Comparison of ENCODE assay signal across 8 cellular contexts in genomic region chr9:92669890-92670708, GRCh38. TPM values are rescaled to one million over a fixed set of nuclear protein-coding genes. Genes with fewer than 3 reads are reported as not detected.
A peak's percentile ranks its signal among the peaks of the same experiment; 100 is the strongest.
DNase-seq lines count a peak whose midpoint lies in the region; ATAC-seq and TF ChIP-seq lines count a peak whose summit lies in the region.

IPPK (minus strand) TSS chr9:92670131; CDS start chr9:92669988, 143 bp downstream.

- peak within 1 kb of the TSS; percentile 96 for H3K4me3 Mint-ChIP-seq in type B pancreatic cell

- no peaks in the 10 kb centered on the region for H3K27me3 ChIP-seq in heart left ventricle

- intact Hi-C loops in heart left ventricle (cut with DNase I) = loop anchor here in 8 of 10 donors (1.0 to 10.0 kb wide), 10 partner anchors 37 to 345 kb away; partner anchors contain the start of genes BICD2 (in 4 of the 8), CENPP (in 2 of the 8) and NOL8 (in 2 of the 8)

- no peaks in the 10 kb centered on the region for H3K27me3 Mint-ChIP-seq in type B pancreatic cell

- peaks cover 17% of the 10 kb centered on the region for H3K4me1 Mint-ChIP-seq in type B pancreatic cell (ENCODE audit: unreplicated experiment)

- H3K36me3 ChIP-seq in heart left ventricle = peaks cover 0 to 16% (median 6%) of the 10 kb centered on the region in 9 donors

- peak within 1 kb of the TSS; percentile 48 to 98 (median 88) for H3K4me3 ChIP-seq in heart left ventricle

- no peaks in the 10 kb centered on the region for H3K9me3 ChIP-seq in heart left ventricle

- no peak for TF ChIP-seq CTCF in heart left ventricle (IDR thresholded peaks at IDR 0.05)
- TF ChIP-seq CTCF in type B pancreatic cell (conservative IDR thresholded peaks at IDR 0.05) = no peak

- DNase-seq in NCI-H146 treated with DMSO at 0.1 percent for 48 hours (lab: John Stamatoyannopoulos, UW; ENCODE audit: unreplicated experiment) (peak; percentile 88), T-helper 1 cell (peak; percentile 95 to 99 (median 98)), amniotic epithelial cell (ENCODE audit: low read depth) (peak; percentile 99), heart left ventricle (peak; percentile 98 to 100 (median 99)), pons (ENCODE audit: low spot score) (peak; percentile 98), type B pancreatic cell (ENCODE audit: extremely low spot score, unreplicated experiment) (peak; percentile 96)

- peak; percentile 95 for ATAC-seq in HG02884 (IDR thresholded peaks at IDR 0.05; ENCODE audit: unreplicated experiment)
- peak; percentile 94 to 98 (median 96) for ATAC-seq in heart left ventricle

- no peaks in the 10 kb centered on the region for H3K9me3 Mint-ChIP-seq in type B pancreatic cell

- WGBS in heart left ventricle, 4 donors = 0 to 1% (median 0%) methylated on average over 49 to 75 of the region's 75 CpGs

- peak within 1 kb of the TSS; percentile 92 for H3K27ac Mint-ChIP-seq in type B pancreatic cell

- H3K4me1 ChIP-seq in heart left ventricle = peaks cover 0 to 48% (median 28%) of the 10 kb centered on the region in 12 donors

- H3K27ac ChIP-seq in heart left ventricle = peak within 1 kb of the TSS; percentile 80 to 98 (median 93)

- H3K36me3 Mint-ChIP-seq in type B pancreatic cell = peaks cover 4% of the 10 kb centered on the region

- peak; percentile 94 for TF ChIP-seq POLR2A in GM15510 (IDR thresholded peaks at IDR 0.05; ENCODE audit: borderline replicate concordance, extremely low read depth, insufficient read length)
- peak; percentile 19 to 64 for TF ChIP-seq POLR2A in heart left ventricle (IDR thresholded peaks at IDR 0.05)

RNA-seq across cellular contexts. Expression of gene IPPK, which starts in this region (rescaled TPM):
- total RNA-seq in heart left ventricle = 10 to 100 TPM in 2 of 9 donors, 1 to 10 TPM in 7; 5.8 to 10.1 (median 8.6) TPM
- polyA plus RNA-seq in heart left ventricle = 10 to 100 TPM in 1 of 2 donors, 1 to 10 TPM in 1; 4.2 to 11.0 TPM
- total RNA-seq in type B pancreatic cell (ENCODE audit: low replicate concordance) = 8.1 and 11.6 TPM in 2 replicates

Comparison
In these comparisons a context has a peak if more than half of its experiments do, and no peak if none do; other contexts are left out.
1. Peak in every context shown above with its lines: DNase-seq, ATAC-seq, H3K4me3 ChIP-seq and H3K27ac ChIP-seq.